ENCODE assay signal across 1 cellular context in genomic region chr5:147734839-147735238, GRCh38.
TF ChIP-seq lines count a peak whose summit lies in the region.

No MANE protein-coding gene starts in this region.

TF ChIP-seq in GM23338, 12 proteins besides CTCF, POLR2A, EP300 and RAD21 (continued from another document):
- TF ChIP-seq ZNF462 (CRISPR knock-in tag; IDR thresholded peaks at IDR 0.05), result no peak
- TF ChIP-seq, protein P1, sequence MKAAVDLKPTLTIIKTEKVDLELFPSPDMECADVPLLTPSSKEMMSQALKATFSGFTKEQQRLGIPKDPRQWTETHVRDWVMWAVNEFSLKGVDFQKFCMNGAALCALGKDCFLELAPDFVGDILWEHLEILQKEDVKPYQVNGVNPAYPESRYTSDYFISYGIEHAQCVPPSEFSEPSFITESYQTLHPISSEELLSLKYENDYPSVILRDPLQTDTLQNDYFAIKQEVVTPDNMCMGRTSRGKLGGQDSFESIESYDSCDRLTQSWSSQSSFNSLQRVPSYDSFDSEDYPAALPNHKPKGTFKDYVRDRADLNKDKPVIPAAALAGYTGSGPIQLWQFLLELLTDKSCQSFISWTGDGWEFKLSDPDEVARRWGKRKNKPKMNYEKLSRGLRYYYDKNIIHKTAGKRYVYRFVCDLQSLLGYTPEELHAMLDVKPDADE (IDR thresholded peaks at IDR 0.05), result no peak
